In genomic region chr7:126698446-126698845, GRCh38 we compare ENCODE assay signal across 1 cellular context.
TF ChIP-seq lines count a peak whose summit lies in the region.

No MANE protein-coding gene starts in this region.

TF ChIP-seq in GM12878, 131 proteins besides CTCF, POLR2A, EP300 and RAD21 (continued from another document):
- no peak for TF ChIP-seq KAT2A (conservative IDR thresholded peaks at IDR 0.05; ENCODE audit: control insufficient read depth, low read depth, low read length)
- no peak for TF ChIP-seq CREM (IDR thresholded peaks at IDR 0.05; ENCODE audit: low read depth)
- peak; percentile 96 for TF ChIP-seq ZNF24 (IDR thresholded peaks at IDR 0.05)
- TF ChIP-seq RCOR1 (conservative IDR thresholded peaks at IDR 0.05; ENCODE audit: low read depth, low read length): no peak
- TF ChIP-seq CBX5 (IDR thresholded peaks at IDR 0.05; ENCODE audit: low read depth): no peak
